ENCODE assay signal across 1 cellular context in the genomic region with DNA sequence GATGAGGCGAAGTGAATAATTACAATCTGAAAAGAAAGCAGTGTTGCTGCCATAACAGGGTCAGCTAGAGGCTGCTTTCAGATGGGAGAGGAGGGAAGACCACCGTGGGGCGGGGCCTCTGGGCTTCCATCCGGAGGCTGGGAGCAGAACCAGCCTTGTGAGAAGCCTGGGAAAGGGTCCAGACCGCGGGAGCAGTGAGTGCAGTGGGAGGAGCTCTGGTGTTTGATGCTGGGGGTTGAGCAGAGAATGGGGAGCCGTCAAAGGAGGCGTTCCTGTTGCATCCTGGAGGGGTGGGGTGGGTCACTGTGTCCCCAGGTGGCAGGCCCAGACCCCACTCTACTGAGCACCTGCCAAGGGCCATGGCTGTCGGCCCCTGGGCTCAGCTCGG.
TF ChIP-seq lines count a peak whose summit lies in the region.

No MANE protein-coding gene starts in this region.

TF ChIP-seq in HEK293, 187 proteins besides CTCF, POLR2A, EP300 and RAD21:
- TF ChIP-seq, protein P1, sequence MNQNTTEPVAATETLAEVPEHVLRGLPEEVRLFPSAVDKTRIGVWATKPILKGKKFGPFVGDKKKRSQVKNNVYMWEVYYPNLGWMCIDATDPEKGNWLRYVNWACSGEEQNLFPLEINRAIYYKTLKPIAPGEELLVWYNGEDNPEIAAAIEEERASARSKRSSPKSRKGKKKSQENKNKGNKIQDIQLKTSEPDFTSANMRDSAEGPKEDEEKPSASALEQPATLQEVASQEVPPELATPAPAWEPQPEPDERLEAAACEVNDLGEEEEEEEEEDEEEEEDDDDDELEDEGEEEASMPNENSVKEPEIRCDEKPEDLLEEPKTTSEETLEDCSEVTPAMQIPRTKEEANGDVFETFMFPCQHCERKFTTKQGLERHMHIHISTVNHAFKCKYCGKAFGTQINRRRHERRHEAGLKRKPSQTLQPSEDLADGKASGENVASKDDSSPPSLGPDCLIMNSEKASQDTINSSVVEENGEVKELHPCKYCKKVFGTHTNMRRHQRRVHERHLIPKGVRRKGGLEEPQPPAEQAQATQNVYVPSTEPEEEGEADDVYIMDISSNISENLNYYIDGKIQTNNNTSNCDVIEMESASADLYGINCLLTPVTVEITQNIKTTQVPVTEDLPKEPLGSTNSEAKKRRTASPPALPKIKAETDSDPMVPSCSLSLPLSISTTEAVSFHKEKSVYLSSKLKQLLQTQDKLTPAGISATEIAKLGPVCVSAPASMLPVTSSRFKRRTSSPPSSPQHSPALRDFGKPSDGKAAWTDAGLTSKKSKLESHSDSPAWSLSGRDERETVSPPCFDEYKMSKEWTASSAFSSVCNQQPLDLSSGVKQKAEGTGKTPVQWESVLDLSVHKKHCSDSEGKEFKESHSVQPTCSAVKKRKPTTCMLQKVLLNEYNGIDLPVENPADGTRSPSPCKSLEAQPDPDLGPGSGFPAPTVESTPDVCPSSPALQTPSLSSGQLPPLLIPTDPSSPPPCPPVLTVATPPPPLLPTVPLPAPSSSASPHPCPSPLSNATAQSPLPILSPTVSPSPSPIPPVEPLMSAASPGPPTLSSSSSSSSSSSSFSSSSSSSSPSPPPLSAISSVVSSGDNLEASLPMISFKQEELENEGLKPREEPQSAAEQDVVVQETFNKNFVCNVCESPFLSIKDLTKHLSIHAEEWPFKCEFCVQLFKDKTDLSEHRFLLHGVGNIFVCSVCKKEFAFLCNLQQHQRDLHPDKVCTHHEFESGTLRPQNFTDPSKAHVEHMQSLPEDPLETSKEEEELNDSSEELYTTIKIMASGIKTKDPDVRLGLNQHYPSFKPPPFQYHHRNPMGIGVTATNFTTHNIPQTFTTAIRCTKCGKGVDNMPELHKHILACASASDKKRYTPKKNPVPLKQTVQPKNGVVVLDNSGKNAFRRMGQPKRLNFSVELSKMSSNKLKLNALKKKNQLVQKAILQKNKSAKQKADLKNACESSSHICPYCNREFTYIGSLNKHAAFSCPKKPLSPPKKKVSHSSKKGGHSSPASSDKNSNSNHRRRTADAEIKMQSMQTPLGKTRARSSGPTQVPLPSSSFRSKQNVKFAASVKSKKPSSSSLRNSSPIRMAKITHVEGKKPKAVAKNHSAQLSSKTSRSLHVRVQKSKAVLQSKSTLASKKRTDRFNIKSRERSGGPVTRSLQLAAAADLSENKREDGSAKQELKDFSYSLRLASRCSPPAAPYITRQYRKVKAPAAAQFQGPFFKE (tag by site-specific recombination; IDR thresholded peaks at IDR 0.05; ENCODE audit: borderline replicate concordance), result no peak
- TF ChIP-seq ZNF416 (tag by site-specific recombination; IDR thresholded peaks at IDR 0.05) (no peak), OVOL3 (tag by site-specific recombination; IDR thresholded peaks at IDR 0.05) (no peak)
- TF ChIP-seq, protein P2, sequence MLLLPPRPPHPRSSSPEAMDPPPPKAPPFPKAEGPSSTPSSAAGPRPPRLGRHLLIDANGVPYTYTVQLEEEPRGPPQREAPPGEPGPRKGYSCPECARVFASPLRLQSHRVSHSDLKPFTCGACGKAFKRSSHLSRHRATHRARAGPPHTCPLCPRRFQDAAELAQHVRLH (tag by site-specific recombination; IDR thresholded peaks at IDR 0.05), result no peak
